In the genomic region with DNA sequence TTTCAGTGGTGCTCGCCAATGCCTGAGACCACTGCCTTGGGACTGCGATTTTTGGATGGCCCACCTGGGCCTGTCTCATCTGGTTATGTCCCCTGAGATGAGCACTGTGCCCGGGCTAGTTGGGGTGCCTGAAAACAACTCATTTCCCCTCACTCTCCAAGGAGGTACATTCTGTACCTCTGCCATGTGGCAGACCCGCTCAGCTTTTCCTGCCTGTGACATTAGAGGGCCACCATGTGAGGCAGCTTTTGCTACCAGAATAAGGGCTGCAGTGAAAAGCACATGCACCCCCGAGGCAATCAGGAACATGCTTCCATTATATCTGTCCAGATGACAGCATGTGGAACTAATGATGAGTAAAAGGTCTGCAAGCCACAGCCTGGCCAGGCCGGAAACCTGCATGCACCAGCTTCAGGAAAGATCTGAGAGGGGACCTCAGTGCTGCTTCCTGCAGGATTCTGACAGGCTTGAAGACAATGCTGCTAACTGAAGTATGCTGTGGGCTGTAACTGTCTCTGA, we compare ENCODE assay signal across 1 cellular context.
TF ChIP-seq lines count a peak whose summit lies in the region.

No MANE protein-coding gene starts in this region.

TF ChIP-seq in HepG2, 621 proteins besides CTCF, POLR2A, EP300 and RAD21 (continued from another document):
- TF ChIP-seq, protein P1, sequence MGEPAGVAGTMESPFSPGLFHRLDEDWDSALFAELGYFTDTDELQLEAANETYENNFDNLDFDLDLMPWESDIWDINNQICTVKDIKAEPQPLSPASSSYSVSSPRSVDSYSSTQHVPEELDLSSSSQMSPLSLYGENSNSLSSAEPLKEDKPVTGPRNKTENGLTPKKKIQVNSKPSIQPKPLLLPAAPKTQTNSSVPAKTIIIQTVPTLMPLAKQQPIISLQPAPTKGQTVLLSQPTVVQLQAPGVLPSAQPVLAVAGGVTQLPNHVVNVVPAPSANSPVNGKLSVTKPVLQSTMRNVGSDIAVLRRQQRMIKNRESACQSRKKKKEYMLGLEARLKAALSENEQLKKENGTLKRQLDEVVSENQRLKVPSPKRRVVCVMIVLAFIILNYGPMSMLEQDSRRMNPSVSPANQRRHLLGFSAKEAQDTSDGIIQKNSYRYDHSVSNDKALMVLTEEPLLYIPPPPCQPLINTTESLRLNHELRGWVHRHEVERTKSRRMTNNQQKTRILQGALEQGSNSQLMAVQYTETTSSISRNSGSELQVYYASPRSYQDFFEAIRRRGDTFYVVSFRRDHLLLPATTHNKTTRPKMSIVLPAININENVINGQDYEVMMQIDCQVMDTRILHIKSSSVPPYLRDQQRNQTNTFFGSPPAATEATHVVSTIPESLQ (CRISPR knock-in tag; conservative IDR thresholded peaks at IDR 0.05), result no peak
- TF ChIP-seq RCOR2 (CRISPR knock-in tag; IDR thresholded peaks at IDR 0.05) (0 out of 2 replicates have a peak, but pooled peaks have one; percentile 14), TBL1XR1 (IDR thresholded peaks at IDR 0.05; ENCODE audit: borderline replicate concordance, low read length, partially characterized antibody) (no peak), GATA4 (IDR thresholded peaks at IDR 0.05; ENCODE audit: borderline replicate concordance, low read depth) (no peak), TAF15 (IDR thresholded peaks at IDR 0.05; ENCODE audit: low read depth, low read length, poor library complexity, severe bottlenecking) (no peak), CENPT (CRISPR knock-in tag; IDR thresholded peaks at IDR 0.05; ENCODE audit: low read depth) (no peak), FOXC1 (CRISPR knock-in tag; IDR thresholded peaks at IDR 0.05; ENCODE audit: borderline replicate concordance) (no peak), ZNF570 (CRISPR knock-in tag; IDR thresholded peaks at IDR 0.05; ENCODE audit: borderline replicate concordance) (no peak), TSC22D2 (CRISPR knock-in tag; IDR thresholded peaks at IDR 0.05; ENCODE audit: borderline replicate concordance) (no peak), GFI1 (CRISPR knock-in tag; IDR thresholded peaks at IDR 0.05; ENCODE audit: borderline replicate concordance) (no peak)
- TF ChIP-seq, protein P2, sequence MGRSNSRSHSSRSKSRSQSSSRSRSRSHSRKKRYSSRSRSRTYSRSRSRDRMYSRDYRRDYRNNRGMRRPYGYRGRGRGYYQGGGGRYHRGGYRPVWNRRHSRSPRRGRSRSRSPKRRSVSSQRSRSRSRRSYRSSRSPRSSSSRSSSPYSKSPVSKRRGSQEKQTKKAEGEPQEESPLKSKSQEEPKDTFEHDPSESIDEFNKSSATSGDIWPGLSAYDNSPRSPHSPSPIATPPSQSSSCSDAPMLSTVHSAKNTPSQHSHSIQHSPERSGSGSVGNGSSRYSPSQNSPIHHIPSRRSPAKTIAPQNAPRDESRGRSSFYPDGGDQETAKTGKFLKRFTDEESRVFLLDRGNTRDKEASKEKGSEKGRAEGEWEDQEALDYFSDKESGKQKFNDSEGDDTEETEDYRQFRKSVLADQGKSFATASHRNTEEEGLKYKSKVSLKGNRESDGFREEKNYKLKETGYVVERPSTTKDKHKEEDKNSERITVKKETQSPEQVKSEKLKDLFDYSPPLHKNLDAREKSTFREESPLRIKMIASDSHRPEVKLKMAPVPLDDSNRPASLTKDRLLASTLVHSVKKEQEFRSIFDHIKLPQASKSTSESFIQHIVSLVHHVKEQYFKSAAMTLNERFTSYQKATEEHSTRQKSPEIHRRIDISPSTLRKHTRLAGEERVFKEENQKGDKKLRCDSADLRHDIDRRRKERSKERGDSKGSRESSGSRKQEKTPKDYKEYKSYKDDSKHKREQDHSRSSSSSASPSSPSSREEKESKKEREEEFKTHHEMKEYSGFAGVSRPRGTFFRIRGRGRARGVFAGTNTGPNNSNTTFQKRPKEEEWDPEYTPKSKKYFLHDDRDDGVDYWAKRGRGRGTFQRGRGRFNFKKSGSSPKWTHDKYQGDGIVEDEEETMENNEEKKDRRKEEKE (IDR thresholded peaks at IDR 0.05), result no peak
